In genomic region chr11:101185985-101186384, GRCh38 we compare ENCODE assay signal across 35 cellular contexts. TPM values are rescaled to one million over a fixed set of nuclear protein-coding genes. Genes with fewer than 3 reads are reported as not detected.
"Had no signal": no experiment of that assay in that cellular context is flagged by ENCODE, and none has a peak within 500 bp of the region (broad histone marks: within the 10 kb centered on the region; RNA-seq: fewer than 3 reads in every experiment).

No MANE protein-coding gene starts in this region.

- DNase-seq: Kasumi-1, MG63, MV-4-11, NCI-H1092, NCI-H1105, NCI-H1417 treated with DMSO at 0.1 percent for 48 hours, NCI-H1436 treated with DMSO at 0.1 percent for 48 hours, NCI-H1694 treated with DMSO at 0.1 percent for 48 hours, NCI-H187 treated with DMSO at 0.1 percent for 48 hours, NCI-H2029, NCI-H2081, NCI-H2171 treated with DMSO at 0.1 percent for 48 hours, NCI-H2227 treated with DMSO at 0.1 percent for 48 hours, NCI-H345, NCI-H446 treated with DMSO at 0.1 percent for 48 hours, NCI-H510A, NCI-H524, NCI-H526, NCI-H69, NCI-H748 treated with DMSO at 0.1 percent for 48 hours, PC-9, SHP77, SIG-M5, SJCRH30, T-helper 1 cell had no signal

- H2AFZ ChIP-seq: PC-9 had no signal

- H3K27me3 ChIP-seq: MG63, SJCRH30 had no signal

- H3K4me3 ChIP-seq: MG63, PC-9, SJCRH30, SK-N-MC had no signal

- H3K9me3 ChIP-seq: MG63, SJCRH30 had no signal

- FAIRE-seq: RCC 7860 had no signal

- H3K36me3 ChIP-seq: MG63, SJCRH30 had no signal

- H3K4me1 ChIP-seq: SJCRH30 had no signal

- ATAC-seq: Panc1, Right ventricle myocardium inferior, SK-N-SH treated with all-trans-retinoic acid at 6 μM for 48 hours had no signal

- H3K27ac ChIP-seq: PC-9, RWPE1, SJCRH30, SK-N-MC had no signal

- H3K4me2 ChIP-seq: PC-9 had no signal

RNA-seq across cellular contexts. Expression of gene PGR, which starts 56.4 kb away (rescaled TPM):
- total RNA-seq: M059J, OCI-LY7, PC-9, RPMI7951, SJCRH30, SK-MEL-5 had no signal
